In genomic region chr6:31736768-31737314, GRCh38 we compare ENCODE assay signal across 9 cellular contexts. TPM values are rescaled to one million over a fixed set of nuclear protein-coding genes. Genes with fewer than 3 reads are reported as not detected.
DNase-seq lines count a peak whose midpoint lies in the region; ATAC-seq, FAIRE-seq and TF ChIP-seq lines count a peak whose summit lies in the region.
"Had no signal": no experiment of that assay in that cellular context is flagged by ENCODE, and none has a peak within 500 bp of the region (broad histone marks: within the 10 kb centered on the region; RNA-seq: fewer than 3 reads in every experiment).

No MANE protein-coding gene starts in this region.

- H3K27ac Mint-ChIP-seq in activated CD8-positive, alpha-beta T cell treated with anti-CD3 and anti-CD28 coated beads, Interleukin-2, amount 10 ng/mL, durations not matched to agents 7 days and 5 days, result peak overlapping the region; percentile 96
- H3K27ac Mint-ChIP-seq in stimulated activated naive B cell treated with anti-CD40 and anti-IgM and Interleukin-4, amounts not matched to agents 10 μg/mL and 1 μg/mL and 100 μg/mL, for 72 hours, result peak overlapping the region; percentile 93

- H3K4me3 Mint-ChIP-seq in activated CD8-positive, alpha-beta T cell treated with anti-CD3 and anti-CD28 coated beads, Interleukin-2, amount 10 ng/mL, durations not matched to agents 7 days and 5 days, result peak overlapping the region; percentile 92
- H3K4me3 Mint-ChIP-seq in stimulated activated naive B cell treated with anti-CD40 and anti-IgM and Interleukin-4, amounts not matched to agents 10 μg/mL and 1 μg/mL and 100 μg/mL, for 72 hours, result peak overlapping the region; percentile 94 to 98

- H3K9me3 Mint-ChIP-seq in activated CD8-positive, alpha-beta T cell treated with anti-CD3 and anti-CD28 coated beads, Interleukin-2, amount 10 ng/mL, durations not matched to agents 7 days and 5 days (ENCODE audit: insufficient read depth), result no peaks in the 10 kb centered on the region
- H3K9me3 Mint-ChIP-seq in stimulated activated naive B cell treated with anti-CD40 and anti-IgM and Interleukin-4, amounts not matched to agents 10 μg/mL and 1 μg/mL and 100 μg/mL, for 72 hours, result no peaks in the 10 kb centered on the region

- ATAC-seq in activated CD8-positive, alpha-beta T cell treated with anti-CD3 and anti-CD28 coated beads, Interleukin-2, amount 10 ng/mL, durations not matched to agents 7 days and 5 days, result no peak
- no peak for ATAC-seq in stimulated activated naive B cell treated with anti-CD40 and anti-IgM and Interleukin-4, amounts not matched to agents 10 μg/mL and 1 μg/mL and 100 μg/mL, for 72 hours (replicated peaks)
- no peak for ATAC-seq in GM18511 (IDR thresholded peaks at IDR 0.05; ENCODE audit: unreplicated experiment)

- peaks cover 74% of the 10 kb centered on the region for H3K4me1 Mint-ChIP-seq in activated CD8-positive, alpha-beta T cell treated with anti-CD3 and anti-CD28 coated beads, Interleukin-2, amount 10 ng/mL, durations not matched to agents 7 days and 5 days (ENCODE audit: low read depth)
- H3K4me1 Mint-ChIP-seq in stimulated activated naive B cell treated with anti-CD40 and anti-IgM and Interleukin-4, amounts not matched to agents 10 μg/mL and 1 μg/mL and 100 μg/mL, for 72 hours, result peaks cover 42 to 72% of the 10 kb centered on the region in 2 donors

- H3K36me3 Mint-ChIP-seq in activated CD8-positive, alpha-beta T cell treated with anti-CD3 and anti-CD28 coated beads, Interleukin-2, amount 10 ng/mL, durations not matched to agents 7 days and 5 days (ENCODE audit: low read depth), result peaks cover 48% of the 10 kb centered on the region
- peaks cover 29 to 37% of the 10 kb centered on the region in 2 donors for H3K36me3 Mint-ChIP-seq in stimulated activated naive B cell treated with anti-CD40 and anti-IgM and Interleukin-4, amounts not matched to agents 10 μg/mL and 1 μg/mL and 100 μg/mL, for 72 hours

- POLR2A ChIA-PET in HEK293 (lab: Yijun Ruan, JAX), result interaction anchor here (0.5 to 6.8 kb wide), 19 partner anchors 8 to 234 kb away, joined by 3 to 102 read pairs (median 6); partner anchors contain the start of genes ABHD16A, BAG6, DDAH2 and HSPA1A
- POLR2A ChIA-PET in activated CD8-positive, alpha-beta T cell treated with anti-CD3 and anti-CD28 coated beads, Interleukin-2, amount 10 ng/mL, durations not matched to agents 7 days and 5 days (lab: Charles Lee), result interaction anchor here (0.5 to 5.6 kb wide), 27 partner anchors 8 to 1402 kb away, joined by 3 to 83 read pairs (median 6); partner anchors contain the start of genes ABHD16A, BAG6, C6orf47 and CSNK2B

- H3K4me1 ChIP-seq in HEK293 (ENCODE audit: control insufficient read depth, insufficient read depth, low read length), result peaks cover 35% of the 10 kb centered on the region
- H3K4me1 ChIP-seq in iPS DF 6.9 (ENCODE audit: control insufficient read depth, insufficient read depth, low read length), result peaks cover 15% of the 10 kb centered on the region

- H3K27ac ChIP-seq in HEK293 (ENCODE audit: extremely low read depth, low read depth, low read length) (peak overlapping the region; percentile 52; the same call in 1 of the 2 replicates), iPS DF 6.9 (ENCODE audit: low read length) (no peak overlapping the region)

- DNase-seq in activated CD8-positive, alpha-beta T cell treated with anti-CD3 and anti-CD28 coated beads, Interleukin-2, amount 10 ng/mL, durations not matched to agents 7 days and 5 days, result peak; percentile 29
- DNase-seq in iPS DF 6.9 (ENCODE audit: low read depth, low spot score) (no peak), HTR-8/SVneo (ENCODE audit: insufficient read length, low spot score) (no peak), COLO668 (lab: John Stamatoyannopoulos, UW; ENCODE audit: unreplicated experiment) (no peak)
- DNase-seq in stimulated activated naive B cell treated with anti-CD40 and anti-IgM and Interleukin-4, amounts not matched to agents 10 μg/mL and 1 μg/mL and 100 μg/mL, for 72 hours, result no peak
- DNase-seq in activated effector memory CD4-positive, alpha-beta T cell treated with Interleukin-2 at 50 U/mL for 16 hours, result no peak

- H3K4me3 ChIP-seq in HEK293 (ENCODE audit: low read depth, low read length), result peak overlapping the region; percentile 64
- H3K4me3 ChIP-seq in iPS DF 6.9 (ENCODE audit: low read length), result peak overlapping the region; percentile 91; the same call in 1 of the 2 replicates

- H3K36me3 ChIP-seq in HEK293 (ENCODE audit: control insufficient read depth in 2 of 2, insufficient read depth in 1 of 2, low read length in 2 of 2) (peaks cover 10 to 36% of the 10 kb centered on the region in 2 experiments; a peak in 2 of 3 replicates), iPS DF 6.9 (ENCODE audit: control insufficient read depth, insufficient read depth, low read length) (peaks cover 11% of the 10 kb centered on the region; the same call in 1 of the 2 replicates)

- no CpG with 5 or more reads among the region's 10 CpGs for WGBS in iPS DF 6.9 (ENCODE audit: insufficient coverage, insufficient read length)

- no peaks in the 10 kb centered on the region for H3K27me3 Mint-ChIP-seq in activated CD8-positive, alpha-beta T cell treated with anti-CD3 and anti-CD28 coated beads, Interleukin-2, amount 10 ng/mL, durations not matched to agents 7 days and 5 days (ENCODE audit: low read depth)
- H3K27me3 Mint-ChIP-seq in stimulated activated naive B cell treated with anti-CD40 and anti-IgM and Interleukin-4, amounts not matched to agents 10 μg/mL and 1 μg/mL and 100 μg/mL, for 72 hours, result no peaks in the 10 kb centered on the region

- FAIRE-seq in HTR-8/SVneo (lab: Jason Lieb, UNC), result no peak

- no peaks in the 10 kb centered on the region for H3K27me3 ChIP-seq in iPS DF 6.9 (ENCODE audit: control insufficient read depth, insufficient read depth, low read length)

- CTCF ChIA-PET in HEK293 (lab: Yijun Ruan, JAX), result interaction anchor here (0.6 to 2.7 kb wide), 9 partner anchors 9 to 126 kb away, joined by 3 to 24 read pairs (median 5); partner anchors contain the start of genes HSPA1A, HSPA1B and HSPA1L
- CTCF ChIA-PET in activated CD8-positive, alpha-beta T cell treated with anti-CD3 and anti-CD28 coated beads, Interleukin-2, amount 10 ng/mL, durations not matched to agents 7 days and 5 days (lab: Charles Lee), result interaction anchor here (1.0 to 9.7 kb wide), 12 partner anchors 9 to 97 kb away, joined by 3 to 118 read pairs (median 6); partner anchors contain the start of genes HSPA1A, HSPA1B, HSPA1L and LSM2

- H3K9me3 ChIP-seq in HEK293 (ENCODE audit: control insufficient read depth, insufficient read depth, low read depth, low read length), result no peaks in the 10 kb centered on the region
- H3K9me3 ChIP-seq in iPS DF 6.9 (ENCODE audit: control insufficient read depth, insufficient read depth, low read length), result no peaks in the 10 kb centered on the region

- no peak for TF ChIP-seq CTCF in HEK293 (tag by site-specific recombination; IDR thresholded peaks at IDR 0.05)

TF ChIP-seq in HEK293, 187 proteins besides CTCF, POLR2A, EP300 and RAD21:
- 0 out of 2 replicates have a peak, but pooled peaks have one; percentile 6 for TF ChIP-seq WT1 (tag by site-specific recombination; IDR thresholded peaks at IDR 0.05)
- 0 out of 2 replicates have a peak, but pooled peaks have one; percentile 11 for TF ChIP-seq ZBTB7A (tag by site-specific recombination; IDR thresholded peaks at IDR 0.05; ENCODE audit: low read depth)
- TF ChIP-seq ZNF677 (tag by site-specific recombination; IDR thresholded peaks at IDR 0.05), result no peak
- TF ChIP-seq ZNF639 (tag by site-specific recombination; IDR thresholded peaks at IDR 0.05), result no peak
- 0 out of 2 replicates have a peak, but pooled peaks have one; percentile 10 for TF ChIP-seq ZNF548 (tag by site-specific recombination; IDR thresholded peaks at IDR 0.05)
- peak; percentile 64 for TF ChIP-seq ZBTB48 (tag by site-specific recombination; IDR thresholded peaks at IDR 0.05)

RNA-seq across cellular contexts. Expression of gene CLIC1, which starts 0.5 kb away (rescaled TPM):
- total RNA-seq in activated CD8-positive, alpha-beta T cell treated with anti-CD3 and anti-CD28 coated beads, Interleukin-2, amount 10 ng/mL, durations not matched to agents 7 days and 5 days, result 100 to 1,000 TPM; 617 to 651 TPM

RNA-seq across cellular contexts. Expression of gene MSH5, which starts 3.0 kb away (rescaled TPM):
- 10 to 100 TPM; 64.8 to 73.6 TPM for total RNA-seq in activated CD8-positive, alpha-beta T cell treated with anti-CD3 and anti-CD28 coated beads, Interleukin-2, amount 10 ng/mL, durations not matched to agents 7 days and 5 days

RNA-seq across cellular contexts. Expression of gene DDAH2, which starts 7.7 kb away (rescaled TPM):
- 10 to 100 TPM; 31.9 to 33.7 TPM for total RNA-seq in activated CD8-positive, alpha-beta T cell treated with anti-CD3 and anti-CD28 coated beads, Interleukin-2, amount 10 ng/mL, durations not matched to agents 7 days and 5 days

RNA-seq across cellular contexts. Expression of gene MPIG6B, which starts 13.7 kb away (rescaled TPM):
- total RNA-seq in activated CD8-positive, alpha-beta T cell treated with anti-CD3 and anti-CD28 coated beads, Interleukin-2, amount 10 ng/mL, durations not matched to agents 7 days and 5 days, result under 1 TPM; 0.71 to 0.91 TPM
- total RNA-seq: M059J had no signal

RNA-seq across cellular contexts. Expression of gene LY6G6C, which starts 15.3 kb away (rescaled TPM):
- total RNA-seq in activated CD8-positive, alpha-beta T cell treated with anti-CD3 and anti-CD28 coated beads, Interleukin-2, amount 10 ng/mL, durations not matched to agents 7 days and 5 days, result under 1 TPM in 1 of 2 experiments, not detected in 1; 0.26 TPM
- total RNA-seq: M059J had no signal
